9 cellular contexts compared by ENCODE assay signal in genomic region chr10:42475168-42476098, GRCh38.
DNase-seq lines count a peak whose midpoint lies in the region; ATAC-seq and TF ChIP-seq lines count a peak whose summit lies in the region.
"Had no signal": no experiment of that assay in that cellular context is flagged by ENCODE, and none has a peak within 500 bp of the region (broad histone marks: within the 10 kb centered on the region; RNA-seq: fewer than 3 reads in every experiment).

No MANE protein-coding gene starts in this region.

- H3K27me3 ChIP-seq in kidney epithelial cell (ENCODE audit: control insufficient read depth, insufficient read depth, low read length) = no peaks in the 10 kb centered on the region
- no peaks in the 10 kb centered on the region for H3K27me3 ChIP-seq in CD4-positive, alpha-beta memory T cell (ENCODE audit: insufficient read depth, low read length)

- peak overlapping the region; percentile 38 for H3K4me3 Mint-ChIP-seq in activated T-cell treated with anti-CD3 and anti-CD28 coated beads, Interleukin-2, amount 50 U/mL, for 24 hours
- H3K4me3 Mint-ChIP-seq in activated T-helper 17 cell treated with anti-CD3 and anti-CD28 coated beads, Interleukin-2, amount 50 U/mL, for 72 hours = peak overlapping the region; percentile 26
- peak overlapping the region in 3 of 8 donors; percentile 36 to 64 (median 49) for H3K4me3 Mint-ChIP-seq in CD4-positive, alpha-beta memory T cell

- no peaks in the 10 kb centered on the region for H3K36me3 Mint-ChIP-seq in activated T-cell treated with anti-CD3 and anti-CD28 coated beads, Interleukin-2, amount 50 U/mL, for 24 hours (ENCODE audit: low read depth)
- no peaks in the 10 kb centered on the region for H3K36me3 Mint-ChIP-seq in activated T-helper 17 cell treated with anti-CD3 and anti-CD28 coated beads, Interleukin-2, amount 50 U/mL, for 72 hours (ENCODE audit: low read depth)
- no peaks in the 10 kb centered on the region for H3K36me3 Mint-ChIP-seq in CD4-positive, alpha-beta memory T cell

- H3K9me3 ChIP-seq in CD4-positive, alpha-beta memory T cell (ENCODE audit: control insufficient read depth in 1 of 2, low read length in 2 of 2) = no peaks in the 10 kb centered on the region

- H3K27me3 Mint-ChIP-seq in activated T-cell treated with anti-CD3 and anti-CD28 coated beads, Interleukin-2, amount 50 U/mL, for 24 hours = peaks cover 46% of the 10 kb centered on the region
- H3K27me3 Mint-ChIP-seq in activated T-helper 17 cell treated with anti-CD3 and anti-CD28 coated beads, Interleukin-2, amount 50 U/mL, for 72 hours = peaks cover 42% of the 10 kb centered on the region
- peaks cover 17 to 21% of the 10 kb centered on the region in 2 donors for H3K27me3 Mint-ChIP-seq in CD4-positive, alpha-beta memory T cell

- ATAC-seq in activated T-helper 17 cell treated with anti-CD3 and anti-CD28 coated beads, Interleukin-2, amount 50 U/mL, for 72 hours (replicated peaks) = no peak

- H3K36me3 ChIP-seq in kidney epithelial cell (ENCODE audit: control insufficient read depth, insufficient read depth, low read length) (no peaks in the 10 kb centered on the region), urinary bladder (ENCODE audit: insufficient read depth) (no peaks in the 10 kb centered on the region)
- H3K36me3 ChIP-seq in CD4-positive, alpha-beta memory T cell (ENCODE audit: insufficient read depth, low read length) = no peaks in the 10 kb centered on the region

- H3K4me3 ChIP-seq in kidney epithelial cell (ENCODE audit: low read depth, low read length) = peak overlapping the region; percentile 72
- peak overlapping the region; percentile 34 for H3K4me3 ChIP-seq in urinary bladder (ENCODE audit: low read depth, low read length)
- H3K4me3 ChIP-seq in CD4-positive, alpha-beta memory T cell (ENCODE audit: low read length in 2 of 2) = no peak overlapping the region

- peaks cover 6% of the 10 kb centered on the region for H3K4me1 Mint-ChIP-seq in activated T-cell treated with anti-CD3 and anti-CD28 coated beads, Interleukin-2, amount 50 U/mL, for 24 hours (ENCODE audit: low read depth)
- peaks cover 4% of the 10 kb centered on the region for H3K4me1 Mint-ChIP-seq in activated T-helper 17 cell treated with anti-CD3 and anti-CD28 coated beads, Interleukin-2, amount 50 U/mL, for 72 hours
- H3K4me1 Mint-ChIP-seq in CD4-positive, alpha-beta memory T cell = peaks cover 0 to 9% (median 3%) of the 10 kb centered on the region in 4 donors

- intact Hi-C loops in CD4-positive, alpha-beta memory T cell (cut with micrococcal nuclease) = no loop called here

- H3K9me3 Mint-ChIP-seq in activated T-cell treated with anti-CD3 and anti-CD28 coated beads, Interleukin-2, amount 50 U/mL, for 24 hours = peaks cover 3% of the 10 kb centered on the region
- no peaks in the 10 kb centered on the region for H3K9me3 Mint-ChIP-seq in activated T-helper 17 cell treated with anti-CD3 and anti-CD28 coated beads, Interleukin-2, amount 50 U/mL, for 72 hours
- H3K9me3 Mint-ChIP-seq in CD4-positive, alpha-beta memory T cell = peaks cover 0 to 3% (median under 1%) of the 10 kb centered on the region in 8 donors

- no peak for DNase-seq in activated T-cell treated with anti-CD3 and anti-CD28 coated beads, Interleukin-2, amount 50 U/mL, for 24 hours
- DNase-seq in activated T-cell treated with anti-CD3 and anti-CD28 coated beads, Interleukin-2, amount 50 U/mL, for 48 hours = no peak
- DNase-seq in kidney epithelial cell (ENCODE audit: low read depth) = no peak
- no peak for DNase-seq in NCI-H2171 (lab: John Stamatoyannopoulos, UW)
- DNase-seq in NCI-H510A treated with DMSO at 0.1 percent for 48 hours (lab: John Stamatoyannopoulos, UW) = no peak
- no peak for DNase-seq in CD4-positive, alpha-beta memory T cell
- DNase-seq: DND-41 had no signal

- TF ChIP-seq CTCF in kidney epithelial cell (IDR thresholded peaks at IDR 0.05; ENCODE audit: insufficient read depth, low read length, poor library complexity, severe bottlenecking) = no peak

- CTCF ChIA-PET in CD4-positive, alpha-beta memory T cell (lab: Charles Lee; ENCODE audit: partially characterized antibody) = no interaction called here

- POLR2A ChIA-PET in CD4-positive, alpha-beta memory T cell (lab: Charles Lee; ENCODE audit: partially characterized antibody) = no interaction called here

- WGBS in urinary bladder = 25% methylated on average over 52 of the region's 52 CpGs

- H3K27ac Mint-ChIP-seq in activated T-cell treated with anti-CD3 and anti-CD28 coated beads, Interleukin-2, amount 50 U/mL, for 24 hours = no peak overlapping the region
- H3K27ac Mint-ChIP-seq in activated T-helper 17 cell treated with anti-CD3 and anti-CD28 coated beads, Interleukin-2, amount 50 U/mL, for 72 hours = no peak overlapping the region
- no peak overlapping the region for H3K27ac Mint-ChIP-seq in CD4-positive, alpha-beta memory T cell

- no peak overlapping the region for H3K27ac ChIP-seq in urinary bladder (ENCODE audit: low read depth)
- no peak overlapping the region for H3K27ac ChIP-seq in CD4-positive, alpha-beta memory T cell (ENCODE audit: low read depth, low read length)

- no peaks in the 10 kb centered on the region for H3K4me1 ChIP-seq in urinary bladder (ENCODE audit: insufficient read depth)
- no peaks in the 10 kb centered on the region for H3K4me1 ChIP-seq in CD4-positive, alpha-beta memory T cell (ENCODE audit: insufficient read depth, low read length)

Comparison
In these comparisons a context has a peak if more than half of its experiments do, and no peak if none do; other contexts are left out.
1. H3K4me3 ChIP-seq: peak in kidney epithelial cell (single experiment) and urinary bladder (single experiment); none in CD4-positive, alpha-beta memory T cell (0 of 2).